16 cellular contexts compared by ENCODE assay signal in the genomic region with DNA sequence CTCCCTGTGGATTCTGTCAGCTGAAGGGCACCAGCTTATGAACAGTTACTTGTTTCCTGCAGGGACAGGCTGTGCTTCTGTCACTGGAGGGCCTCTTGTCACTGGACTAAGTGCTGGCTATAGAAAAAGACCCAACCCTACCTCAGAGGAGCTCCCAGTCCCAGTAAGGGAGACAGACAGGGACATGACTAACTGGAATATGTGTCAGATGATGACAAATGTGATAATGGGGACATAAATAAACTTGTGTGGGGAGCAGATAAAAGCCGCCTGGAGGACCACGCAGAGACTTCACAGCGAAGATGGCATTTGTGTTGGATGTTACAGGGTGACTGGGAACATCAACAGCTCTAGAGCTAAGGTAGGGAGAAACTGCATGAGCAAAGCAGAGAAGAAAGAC.
DNase-seq lines count a peak whose midpoint lies in the region; ATAC-seq and TF ChIP-seq lines count a peak whose summit lies in the region.
"Had no signal": no experiment of that assay in that cellular context is flagged by ENCODE, and none has a peak within 500 bp of the region (broad histone marks: within the 10 kb centered on the region; RNA-seq: fewer than 3 reads in every experiment).

No MANE protein-coding gene starts in this region.

- no peak overlapping the region for H3K27ac Mint-ChIP-seq in progenitor cell of endocrine pancreas
- H3K27ac Mint-ChIP-seq: B cell had no signal

- intact Hi-C loops in heart right ventricle (cut with DNase I): loop anchor here in 3 of 10 donors (5.0 to 10.0 kb wide), 3 partner anchors 49 to 251 kb away; no protein-coding TSS in a partner anchor
- intact Hi-C loops in psoas muscle (cut with DNase I): no loop called here

- no peak overlapping the region for H3K4me3 Mint-ChIP-seq in progenitor cell of endocrine pancreas (ENCODE audit: low read depth)
- H3K4me3 Mint-ChIP-seq: B cell; CD4-positive, alpha-beta memory T cell had no signal

- H3K27ac ChIP-seq in heart right ventricle: peak overlapping the region in 7 of 10 donors; percentile 26 to 64 (median 46)
- no peak overlapping the region for H3K27ac ChIP-seq in psoas muscle

- H3K36me3 Mint-ChIP-seq in progenitor cell of endocrine pancreas (ENCODE audit: insufficient read depth): peaks cover 29% of the 10 kb centered on the region

- in situ Hi-C loops in GM13977 (cut with MboI; ENCODE audit: low pct_unique_long_range_greater_than_20kb, low sequenced_read_pairs, unreplicated experiment): no loop called here

- H3K9me3 ChIP-seq in heart right ventricle: no peaks in the 10 kb centered on the region
- no peaks in the 10 kb centered on the region for H3K9me3 ChIP-seq in psoas muscle

- H3K27me3 Mint-ChIP-seq in progenitor cell of endocrine pancreas: no peaks in the 10 kb centered on the region
- H3K27me3 Mint-ChIP-seq: B cell; CD4-positive, alpha-beta memory T cell had no signal

- H3K27me3 ChIP-seq in heart right ventricle: no peaks in the 10 kb centered on the region
- no peaks in the 10 kb centered on the region for H3K27me3 ChIP-seq in psoas muscle (ENCODE audit: insufficient read depth in 3 of 3, low read length in 2 of 3)

- H3K4me1 ChIP-seq in heart right ventricle: peaks cover 9 to 51% (median 24%) of the 10 kb centered on the region in 9 donors
- peaks cover 11% of the 10 kb centered on the region for H3K4me1 ChIP-seq in psoas muscle

- H3K4me1 Mint-ChIP-seq in progenitor cell of endocrine pancreas (ENCODE audit: low read depth): peaks cover 11% of the 10 kb centered on the region

- WGBS in heart right ventricle, 2 donors: 49 to 58% methylated on average over 3 of the region's 3 CpGs
- WGBS in psoas muscle, 3 donors: 80 to 96% (median 95%) methylated on average over 3 of the region's 3 CpGs

- no peaks in the 10 kb centered on the region for H3K9me3 Mint-ChIP-seq in progenitor cell of endocrine pancreas (ENCODE audit: low read depth)
- H3K9me3 Mint-ChIP-seq: CD4-positive, alpha-beta memory T cell had no signal

- DNase-seq in Ammon's horn (ENCODE audit: low spot score) (peak; percentile 21), NCI-H69 (lab: John Stamatoyannopoulos, UW) (peak; percentile 37), heart right ventricle (no peak), psoas muscle (no peak), GM13977 (ENCODE audit: low spot score) (no peak), progenitor cell of endocrine pancreas (ENCODE audit: low spot score, unreplicated experiment) (no peak)
- DNase-seq: ACHN; CD4-positive, alpha-beta memory T cell; DMS79 treated with DMSO at 0.1 percent for 48 hours; GOT3; NCI-H1436; NCI-H2029 treated with DMSO at 0.1 percent for 48 hours; NCI-H510A treated with DMSO at 0.1 percent for 48 hours; PC-3 had no signal

- no peak overlapping the region for H3K4me3 ChIP-seq in heart right ventricle
- H3K4me3 ChIP-seq in psoas muscle: no peak overlapping the region

- TF ChIP-seq CTCF in heart right ventricle (IDR thresholded peaks at IDR 0.05) (no peak), psoas muscle (IDR thresholded peaks at IDR 0.05) (no peak), GM13977 (IDR thresholded peaks at IDR 0.05; ENCODE audit: extremely low read depth, insufficient read depth, missing control alignments) (no peak), progenitor cell of endocrine pancreas (IDR thresholded peaks at IDR 0.05; ENCODE audit: unreplicated experiment) (no peak)

- peak in 6 of 8 donors; percentile 41 to 86 (median 76) for ATAC-seq in heart right ventricle
- peak; percentile 13 to 76 (median 68) for ATAC-seq in psoas muscle
- ATAC-seq in GM21367 (IDR thresholded peaks at IDR 0.05; ENCODE audit: unreplicated experiment): no peak
- ATAC-seq: PC-3 had no signal

- H3K36me3 ChIP-seq in heart right ventricle: peaks cover 0 to 100% (median 34%) of the 10 kb centered on the region in 9 donors
- H3K36me3 ChIP-seq in psoas muscle (ENCODE audit: insufficient read depth in 1 of 2, low read depth in 1 of 2): peaks cover 4 to 99% of the 10 kb centered on the region in 2 donors

Comparison
In these comparisons a context has a peak if more than half of its experiments do, and no peak if none do; other contexts are left out.
1. DNase-seq: peak in Ammon's horn (single experiment) and NCI-H69 (single experiment); none in heart right ventricle (0 of 2), psoas muscle (0 of 2), GM13977 (single experiment) and progenitor cell of endocrine pancreas (single experiment).